In the genomic region with DNA sequence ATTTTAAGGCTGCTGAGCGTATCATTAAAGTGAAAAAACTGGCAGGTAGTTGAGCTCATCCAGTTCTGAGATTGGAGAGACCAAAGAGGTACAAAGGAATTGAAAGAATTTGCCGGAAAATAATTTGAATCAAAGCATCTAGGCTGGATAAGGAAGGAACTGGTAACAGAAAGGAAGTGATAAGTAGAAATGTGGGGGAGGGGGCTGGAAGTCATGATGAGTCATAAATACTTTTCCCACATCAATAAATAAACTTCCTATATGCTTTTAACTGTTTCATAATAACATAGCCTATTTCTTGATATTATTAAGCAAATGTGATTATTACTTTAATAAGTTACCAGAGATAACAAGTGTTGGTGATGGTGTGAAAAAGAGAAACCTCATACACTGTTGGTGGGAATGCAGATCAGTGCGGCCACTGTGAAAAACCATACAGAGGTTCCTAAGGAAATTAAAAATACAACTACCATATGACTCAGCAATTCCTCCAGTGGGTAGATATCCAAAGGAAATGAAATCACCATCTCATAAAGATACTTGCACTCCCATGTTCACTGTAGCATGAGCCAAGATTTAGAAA, we compare ENCODE assay signal across 10 cellular contexts. TPM values are rescaled to one million over a fixed set of nuclear protein-coding genes. Genes with fewer than 3 reads are reported as not detected.
DNase-seq lines count a peak whose midpoint lies in the region; ATAC-seq and TF ChIP-seq lines count a peak whose summit lies in the region.
"Had no signal": no experiment of that assay in that cellular context is flagged by ENCODE, and none has a peak within 500 bp of the region (broad histone marks: within the 10 kb centered on the region; RNA-seq: fewer than 3 reads in every experiment).

No MANE protein-coding gene starts in this region.

- no peaks in the 10 kb centered on the region for H3K27me3 Mint-ChIP-seq in central memory CD8-positive, alpha-beta T cell
- H3K27me3 Mint-ChIP-seq in naive thymus-derived CD4-positive, alpha-beta T cell = no peaks in the 10 kb centered on the region

- H3K9me3 Mint-ChIP-seq in central memory CD8-positive, alpha-beta T cell = no peaks in the 10 kb centered on the region
- H3K9me3 Mint-ChIP-seq in naive thymus-derived CD4-positive, alpha-beta T cell = peaks cover 0 to 5% (median 0%) of the 10 kb centered on the region in 11 donors

- H4K20me1 ChIP-seq in Loucy (ENCODE audit: insufficient read depth, low read length, poor library complexity, severe bottlenecking) = no peaks in the 10 kb centered on the region

- peaks cover 28% of the 10 kb centered on the region for H3K4me1 Mint-ChIP-seq in central memory CD8-positive, alpha-beta T cell
- peaks cover 15 to 32% (median 21%) of the 10 kb centered on the region in 7 donors for H3K4me1 Mint-ChIP-seq in naive thymus-derived CD4-positive, alpha-beta T cell

- no peaks in the 10 kb centered on the region for H3F3A ChIP-seq in Loucy (ENCODE audit: low read depth)

- H3K4me1 ChIP-seq in Loucy (ENCODE audit: insufficient read depth, low read length, poor library complexity, severe bottlenecking) = peaks cover 24% of the 10 kb centered on the region
- H3K4me1 ChIP-seq in naive thymus-derived CD4-positive, alpha-beta T cell (ENCODE audit: control insufficient read depth in 2 of 2, insufficient read depth in 2 of 2, low read length in 2 of 2) = no peaks in the 10 kb centered on the region

- CTCF ChIA-PET in naive thymus-derived CD4-positive, alpha-beta T cell (lab: Charles Lee) = no interaction called here

- H2AFZ ChIP-seq in Loucy (ENCODE audit: low read length) = no peak overlapping the region

- H3K79me2 ChIP-seq in Loucy (ENCODE audit: insufficient read depth, low read length) = no peaks in the 10 kb centered on the region

- ATAC-seq in central memory CD8-positive, alpha-beta T cell (replicated peaks; ENCODE audit: extremely low read depth, poor library complexity, severe bottlenecking) = no peak
- peak; percentile 26 for ATAC-seq in naive thymus-derived CD4-positive, alpha-beta T cell
- no peak for ATAC-seq in GM18505 (IDR thresholded peaks at IDR 0.05; ENCODE audit: unreplicated experiment)

- peak overlapping the region; percentile 20 for H3K4me2 ChIP-seq in Loucy (ENCODE audit: low read depth, low read length, poor library complexity, severe bottlenecking)

- H3K9me2 ChIP-seq in Loucy (replicated peaks; ENCODE audit: low read depth, low read length) = no peaks in the 10 kb centered on the region

- no peaks in the 10 kb centered on the region for H3K9me3 ChIP-seq in Loucy (ENCODE audit: insufficient read depth, low read depth, low read length)
- no peaks in the 10 kb centered on the region for H3K9me3 ChIP-seq in naive thymus-derived CD4-positive, alpha-beta T cell (ENCODE audit: control insufficient read depth in 2 of 3, low read length in 3 of 3)

- no peaks in the 10 kb centered on the region for H3K36me3 Mint-ChIP-seq in central memory CD8-positive, alpha-beta T cell (ENCODE audit: insufficient read depth)
- peaks cover 0 to 16% (median 0%) of the 10 kb centered on the region in 5 donors for H3K36me3 Mint-ChIP-seq in naive thymus-derived CD4-positive, alpha-beta T cell

- H3K36me3 ChIP-seq in Loucy (ENCODE audit: insufficient read depth, low read length) = no peaks in the 10 kb centered on the region
- no peaks in the 10 kb centered on the region for H3K36me3 ChIP-seq in naive thymus-derived CD4-positive, alpha-beta T cell (ENCODE audit: control insufficient read depth in 2 of 3, insufficient read depth in 3 of 3, low read length in 3 of 3)

- peak overlapping the region; percentile 33 for H3K27ac Mint-ChIP-seq in central memory CD8-positive, alpha-beta T cell (ENCODE audit: low read depth)
- peak overlapping the region in 1 of 9 donors; percentile 14 for H3K27ac Mint-ChIP-seq in naive thymus-derived CD4-positive, alpha-beta T cell

- TF ChIP-seq POLR2A in GM18505 (IDR thresholded peaks at IDR 0.05; ENCODE audit: borderline replicate concordance, extremely low read depth, insufficient read depth, insufficient read length) = no peak

- no peak overlapping the region for H3K4me3 Mint-ChIP-seq in central memory CD8-positive, alpha-beta T cell
- H3K4me3 Mint-ChIP-seq in naive thymus-derived CD4-positive, alpha-beta T cell = no peak overlapping the region

- no peaks in the 10 kb centered on the region for H3K27me3 ChIP-seq in Loucy (ENCODE audit: insufficient read depth, low read length, poor library complexity, severe bottlenecking)
- H3K27me3 ChIP-seq in naive thymus-derived CD4-positive, alpha-beta T cell (ENCODE audit: control insufficient read depth in 2 of 2, insufficient read depth in 2 of 2, low read length in 2 of 2) = no peaks in the 10 kb centered on the region

- no peak for TF ChIP-seq CTCF in Loucy (conservative IDR thresholded peaks at IDR 0.05; ENCODE audit: low read length)

- intact Hi-C loops in naive thymus-derived CD4-positive, alpha-beta T cell (cut with micrococcal nuclease) = no loop called here

- no peak overlapping the region for H3K4me3 ChIP-seq in Loucy (ENCODE audit: low read length, poor library complexity, severe bottlenecking)
- no peak overlapping the region for H3K4me3 ChIP-seq in naive thymus-derived CD4-positive, alpha-beta T cell (ENCODE audit: low read length)

- H3K27ac ChIP-seq in naive thymus-derived CD4-positive, alpha-beta T cell (ENCODE audit: low read depth, low read length) = no peak overlapping the region

- POLR2A ChIA-PET in naive thymus-derived CD4-positive, alpha-beta T cell (lab: Charles Lee) = no interaction called here

- H3K9ac ChIP-seq in Loucy (ENCODE audit: low read depth, low read length, poor library complexity, severe bottlenecking) = no peak overlapping the region

- peak; percentile 53 for DNase-seq in CD1c-positive myeloid dendritic cell (ENCODE audit: extremely low spot score)
- DNase-seq in central memory CD8-positive, alpha-beta T cell (ENCODE audit: low spot score in 2 of 2) = no peak
- no peak for DNase-seq in naive thymus-derived CD4-positive, alpha-beta T cell
- no peak for DNase-seq in NCI-H1436 treated with DMSO at 0.1 percent for 48 hours (lab: John Stamatoyannopoulos, UW)
- DNase-seq in DMS114 treated with DMSO at 0.1 percent for 48 hours (lab: John Stamatoyannopoulos, UW; ENCODE audit: unreplicated experiment) = no peak
- DNase-seq in epidermal melanocyte (ENCODE audit: insufficient read length, low spot score) = no peak
- DNase-seq: posterior cingulate gyrus; stimulated activated naive CD4-positive, alpha-beta T cell treated with Interleukin-2 at 50 U/mL for 16 hours had no signal

RNA-seq across cellular contexts. Expression of a gene that starts 27.0 kb away (rescaled TPM):
- 1 to 10 TPM; 3.9 to 5.8 (median 4.0) TPM for total RNA-seq in naive thymus-derived CD4-positive, alpha-beta T cell
- 1 to 10 TPM; 6.5 to 9.4 TPM for polyA plus RNA-seq in naive thymus-derived CD4-positive, alpha-beta T cell
